Comparison of ENCODE assay signal across 9 cellular contexts in the genomic region with DNA sequence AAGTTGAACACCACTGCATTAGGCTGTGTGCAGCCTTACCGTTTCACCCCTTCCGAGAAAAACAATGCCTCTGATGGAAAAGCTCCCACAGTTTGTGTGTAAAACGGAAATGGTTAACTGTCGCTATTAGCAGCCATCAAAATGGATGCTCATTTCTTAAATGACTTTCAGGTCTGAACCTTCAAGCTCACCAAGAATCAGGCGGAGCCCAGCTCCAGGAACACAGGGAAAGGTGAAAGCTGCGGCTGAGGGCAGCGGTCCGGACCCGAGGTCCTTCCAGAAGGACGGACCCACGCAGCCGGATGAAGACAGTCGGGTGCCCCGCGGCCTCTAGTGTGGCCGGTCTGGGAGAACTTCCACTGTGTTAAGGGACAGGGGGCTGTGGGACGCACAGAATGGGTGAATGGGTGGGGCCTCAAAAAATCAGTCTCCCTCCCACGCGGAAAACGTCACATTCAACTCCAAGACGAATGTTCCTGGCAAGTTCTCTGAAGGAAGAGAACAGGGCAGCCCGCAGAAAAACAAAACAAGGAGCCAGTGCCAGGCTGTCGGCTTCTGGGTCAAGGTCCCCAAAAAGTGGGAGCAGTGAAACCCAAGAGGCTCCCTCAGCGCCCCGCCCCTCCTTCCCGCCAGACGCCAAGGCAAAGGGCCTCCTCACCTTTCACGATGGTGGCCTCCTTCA. TPM values are rescaled to one million over a fixed set of nuclear protein-coding genes. Genes with fewer than 3 reads are reported as not detected.
DNase-seq lines count a peak whose midpoint lies in the region; ATAC-seq, FAIRE-seq and TF ChIP-seq lines count a peak whose summit lies in the region.
"Had no signal": no experiment of that assay in that cellular context is flagged by ENCODE, and none has a peak within 500 bp of the region (broad histone marks: within the 10 kb centered on the region; RNA-seq: fewer than 3 reads in every experiment).

No MANE protein-coding gene starts in this region.

- H3K4me3 Mint-ChIP-seq in activated T-cell treated with anti-CD3 and anti-CD28 coated beads, Interleukin-2, amount 50 U/mL, for 4 hours, result no peak overlapping the region

- H3K9me3 Mint-ChIP-seq in activated T-cell treated with anti-CD3 and anti-CD28 coated beads, Interleukin-2, amount 50 U/mL, for 4 hours, result no peaks in the 10 kb centered on the region
- H3K9me3 Mint-ChIP-seq: stimulated activated naive CD8-positive, alpha-beta T cell treated with anti-CD3 and anti-CD28 coated beads, Interleukin-15, Interleukin-2, amounts not matched to agents 100 ng/mL and 50 ng/mL, for 24 hours had no signal

- CTCF ChIA-PET in A549 (lab: Yijun Ruan, JAX), result interaction anchor here (0.9 to 4.2 kb wide), 4 partner anchors 328 to 820 kb away, joined by 4 to 15 read pairs (median 4); no protein-coding TSS in a partner anchor

- peaks cover 52% of the 10 kb centered on the region for H3K4me1 Mint-ChIP-seq in activated T-cell treated with anti-CD3 and anti-CD28 coated beads, Interleukin-2, amount 50 U/mL, for 4 hours (ENCODE audit: low read depth)

- TF ChIP-seq RAD21 in A549 (conservative IDR thresholded peaks at IDR 0.05 in 1 of 2, IDR thresholded peaks at IDR 0.05 in 1 of 2), result no peak

- H3K27ac ChIP-seq in A549, result peak overlapping the region; percentile 73 to 98
- H3K27ac ChIP-seq in HUES6 (ENCODE audit: low read depth, low read length), result no peak overlapping the region
- peak overlapping the region; percentile 16 to 42 for H3K27ac ChIP-seq in coronary artery
- H3K27ac ChIP-seq in muscle layer of colon (ENCODE audit: low read depth, low read length), result peak overlapping the region; percentile 37

- TF ChIP-seq EP300 in A549 (IDR thresholded peaks at IDR 0.05), result no peak

- peak overlapping the region; percentile 95 for H3K4me2 ChIP-seq in A549

- TF ChIP-seq POLR2A in A549 (IDR thresholded peaks at IDR 0.05; ENCODE audit: low read length), result no peak

- peak in 1 of 2 experiments; percentile 2; a peak in 2 of 6 replicates for ATAC-seq in A549
- no peak for ATAC-seq in GM18498 (IDR thresholded peaks at IDR 0.05; ENCODE audit: unreplicated experiment)
- ATAC-seq in activated T-cell treated with anti-CD3 and anti-CD28 coated beads, Interleukin-2, amount 50 U/mL, for 4 hours, result no peak

- TF ChIP-seq CTCF in A549 (IDR thresholded peaks at IDR 0.05), result no peak
- TF ChIP-seq CTCF in coronary artery (IDR thresholded peaks at IDR 0.05), result no peak

- H3K9ac ChIP-seq in HUES6 (ENCODE audit: low read length) (no peak overlapping the region), muscle layer of colon (ENCODE audit: low read length) (peak overlapping the region; percentile 37)

- POLR2A ChIA-PET in A549 (lab: Yijun Ruan, JAX), result interaction anchor here (1.0 kb wide), 1 partner anchor 635 kb away, joined by 3 read pairs; no protein-coding TSS in a partner anchor

- DNase-seq in A549 (ENCODE audit: low read depth in 1 of 2, low spot score in 1 of 2) (no peak), coronary artery (ENCODE audit: low spot score) (no peak), cortex of kidney (lab: John Stamatoyannopoulos, UW) (no peak), DMS114 treated with DMSO at 0.1 percent for 48 hours (lab: John Stamatoyannopoulos, UW; ENCODE audit: unreplicated experiment) (no peak)
- no peak for DNase-seq in activated T-cell treated with anti-CD3 and anti-CD28 coated beads, Interleukin-2, amount 50 U/mL, for 4 hours

- no peaks in the 10 kb centered on the region for H3K9me3 ChIP-seq in A549
- H3K9me3 ChIP-seq in HUES6 (ENCODE audit: control insufficient read depth, insufficient read depth, low read depth, low read length), result no peaks in the 10 kb centered on the region
- no peaks in the 10 kb centered on the region for H3K9me3 ChIP-seq in muscle layer of colon (ENCODE audit: low read length)

- H3K4me3 ChIP-seq in A549 (peak overlapping the region; percentile 89), HUES6 (ENCODE audit: low read depth, low read length) (peak overlapping the region; percentile 16; the same call in 1 of the 2 replicates), coronary artery (peak overlapping the region; percentile 85), muscle layer of colon (ENCODE audit: low read depth in 1 of 2, low read length in 2 of 2) (peak overlapping the region; percentile 37 to 68)

- no peak for FAIRE-seq in A549 (lab: Jason Lieb, UNC)

- WGBS in A549 (ENCODE audit: missing lambda C conversion rate), result under 1% methylated on average over 23 of the region's 28 CpGs

- peaks cover 4% of the 10 kb centered on the region; the same call in 1 of the 2 replicates for H3K36me3 ChIP-seq in HUES6 (ENCODE audit: control insufficient read depth, insufficient read depth, low read length)
- peaks cover 4% of the 10 kb centered on the region for H3K36me3 ChIP-seq in muscle layer of colon (ENCODE audit: insufficient read depth, low read length)

- peaks cover 12% of the 10 kb centered on the region for H3K27me3 ChIP-seq in HUES6 (ENCODE audit: control insufficient read depth, insufficient read depth, low read length)
- no peaks in the 10 kb centered on the region for H3K27me3 ChIP-seq in muscle layer of colon (ENCODE audit: control insufficient read depth in 1 of 2, insufficient read depth in 2 of 2, low read length in 2 of 2)

- no peaks in the 10 kb centered on the region for H3K27me3 Mint-ChIP-seq in activated T-cell treated with anti-CD3 and anti-CD28 coated beads, Interleukin-2, amount 50 U/mL, for 4 hours (ENCODE audit: low read depth)
- H3K27me3 Mint-ChIP-seq: stimulated activated naive CD8-positive, alpha-beta T cell treated with anti-CD3 and anti-CD28 coated beads, Interleukin-15, Interleukin-2, amounts not matched to agents 100 ng/mL and 50 ng/mL, for 24 hours had no signal

- peaks cover 10% of the 10 kb centered on the region for H3K36me3 Mint-ChIP-seq in activated T-cell treated with anti-CD3 and anti-CD28 coated beads, Interleukin-2, amount 50 U/mL, for 4 hours (ENCODE audit: insufficient read depth)

- peaks cover 21% of the 10 kb centered on the region for H3K4me1 ChIP-seq in A549
- H3K4me1 ChIP-seq in HUES6 (ENCODE audit: control insufficient read depth, insufficient read depth, low read length), result peaks cover 26% of the 10 kb centered on the region
- peaks cover 37% of the 10 kb centered on the region for H3K4me1 ChIP-seq in muscle layer of colon (ENCODE audit: insufficient read depth, low read length)

TF ChIP-seq in A549, 52 proteins besides CTCF, POLR2A, EP300 and RAD21:
- TF ChIP-seq NFE2L2 (conservative IDR thresholded peaks at IDR 0.05; ENCODE audit: low read length) (no peak), MAX (IDR thresholded peaks at IDR 0.05) (0 out of 2 replicates have a peak, but pooled peaks have one; percentile 16), CBX2 (IDR thresholded peaks at IDR 0.05; ENCODE audit: borderline replicate concordance, low read depth) (no peak), HMGXB4 (CRISPR knock-in tag; IDR thresholded peaks at IDR 0.05; ENCODE audit: borderline replicate concordance) (no peak), POLR2AphosphoS2 (conservative IDR thresholded peaks at IDR 0.05; ENCODE audit: low read length) (0 out of 2 replicates have a peak, but pooled peaks have one; percentile 43)

RNA-seq across cellular contexts. Expression of gene IRS2, which starts 4.9 kb away (rescaled TPM):
- polyA plus RNA-seq in A549 (2011; rRNA removed) (12.3 and 15.6 TPM in 2 replicates), A549 (2017; fragmentation: RNase III; extraction: RNeasy Plus Mini Kit Qiagen cat#74134 plus additional on column Dnase treatment) (3.9 to 5.2 TPM (median 4.8 TPM) in 3 replicates)
- 7.6 and 12.9 TPM in 2 replicates for polyA plus RNA-seq in A549 (2012; cell fraction: cytosol; rRNA removed)
- polyA plus RNA-seq in A549 (2012; cell fraction: nucleus; rRNA removed), result 10.8 and 17.5 TPM in 2 replicates
- 11.7 and 12.6 TPM in 2 replicates for polyA minus RNA-seq in A549 (2011; rRNA and poly(A)+ RNA removed)
- 1 to 10 TPM; 3.7 to 4.2 (median 4.2) TPM for total RNA-seq in activated T-cell treated with anti-CD3 and anti-CD28 coated beads, Interleukin-2, amount 50 U/mL, for 4 hours

Comparison
In these comparisons a context has a peak if more than half of its experiments do, and no peak if none do; other contexts are left out.
1. H3K4me3 ChIP-seq: peak in every context shown above with its lines; median percentile 89 in A549; 85 in coronary artery; 52 in muscle layer of colon; 16 in HUES6.